ENCODE assay signal across 8 cellular contexts in the genomic region with DNA sequence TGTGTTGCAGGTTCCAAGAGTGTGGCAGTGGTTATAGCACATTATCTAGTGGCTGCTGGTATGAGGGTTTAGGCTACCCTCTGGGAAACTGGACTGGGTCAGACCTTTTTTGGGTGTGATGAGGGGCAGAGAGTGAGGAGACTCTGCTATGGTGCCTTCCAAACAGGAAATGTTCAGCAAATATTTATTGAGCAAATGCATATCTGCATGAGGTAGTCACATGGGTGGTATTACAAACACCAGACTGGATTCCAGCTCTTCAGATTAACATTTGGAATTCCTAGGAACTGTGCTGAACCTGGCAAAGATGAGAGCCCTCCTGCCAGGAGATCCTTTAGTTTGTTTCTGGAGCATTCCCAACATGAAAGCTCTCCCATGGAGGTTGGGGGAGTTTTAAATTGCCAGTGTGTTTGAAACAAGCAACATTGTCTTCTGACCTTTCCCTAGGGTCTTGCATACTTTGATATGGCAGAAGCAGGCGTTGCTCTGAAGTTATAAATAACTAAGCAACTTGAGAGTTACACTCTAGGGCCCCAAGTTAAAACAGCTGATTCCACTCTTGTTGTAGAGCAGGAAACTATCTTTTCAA.
DNase-seq lines count a peak whose midpoint lies in the region; ATAC-seq, FAIRE-seq and TF ChIP-seq lines count a peak whose summit lies in the region.

No MANE protein-coding gene starts in this region.

- no TSS peak for BruUV-seq in MCF 10A (replicated peaks; lab: Mats Ljungman, UMichigan)
- no TSS peak for BruUV-seq in HepG2 (replicated peaks; lab: Mats Ljungman, UMichigan)

- peaks cover 82% of the 10 kb centered on the region for H3K4me1 ChIP-seq in HepG2 (ENCODE audit: insufficient read depth, low read length)
- peaks cover 0 to 51% (median 10%) of the 10 kb centered on the region in 4 donors for H3K4me1 ChIP-seq in tibial nerve

- no peaks in the 10 kb centered on the region for H3K27me3 ChIP-seq in HepG2 (ENCODE audit: control insufficient read depth in 1 of 2, insufficient read depth in 2 of 2, low read length in 2 of 2)
- H3K27me3 ChIP-seq in tibial nerve = no peaks in the 10 kb centered on the region
- H3K27me3 ChIP-seq in WERI-Rb-1 (ENCODE audit: insufficient read depth, low read depth, severe bottlenecking) = no peaks in the 10 kb centered on the region

- no peak overlapping the region for H3K4me3 Mint-ChIP-seq in MCF 10A (ENCODE audit: unreplicated experiment)
- no peak overlapping the region for H3K4me3 Mint-ChIP-seq in activated CD4-positive, alpha-beta memory T cell treated with anti-CD3 and anti-CD28 coated beads for 36 hours

- peaks cover 15% of the 10 kb centered on the region for H3K4me1 Mint-ChIP-seq in MCF 10A (ENCODE audit: insufficient read depth, unreplicated experiment)
- H3K4me1 Mint-ChIP-seq in activated CD4-positive, alpha-beta memory T cell treated with anti-CD3 and anti-CD28 coated beads for 36 hours (ENCODE audit: low read depth) = no peaks in the 10 kb centered on the region

- H3K36me3 ChIP-seq in HepG2 (replicated peaks in 1 of 2; ENCODE audit: control insufficient read depth in 1 of 2, insufficient read depth in 2 of 2, low read length in 2 of 2) (no peaks in the 10 kb centered on the region), tibial nerve (no peaks in the 10 kb centered on the region), WERI-Rb-1 (no peaks in the 10 kb centered on the region)

- CTCF ChIA-PET in MCF 10A (lab: Yijun Ruan, JAX) (no interaction called here), HepG2 (lab: Yijun Ruan, JAX; ENCODE audit: low intra/inter-chr PET ratio, low total read pairs) (no interaction called here)
- CTCF ChIA-PET in activated CD4-positive, alpha-beta memory T cell treated with anti-CD3 and anti-CD28 coated beads for 36 hours (lab: Charles Lee) = no interaction called here

- no peak; a peak in 2 of 4 replicates for TF ChIP-seq EP300 in HepG2 (IDR thresholded peaks at IDR 0.05; ENCODE audit: low read depth in 2 of 2, low read length in 2 of 2)
- TF ChIP-seq EP300 in HepG2 (CRISPR knock-in tag; IDR thresholded peaks at IDR 0.05; ENCODE audit: borderline replicate concordance) = peak; percentile 19; the same call in 1 of the 2 replicates
- no peak for TF ChIP-seq EP300 in tibial nerve (IDR thresholded peaks at IDR 0.05)

- H3K9me3 ChIP-seq in HepG2 (ENCODE audit: low read length) (no peaks in the 10 kb centered on the region), tibial nerve (no peaks in the 10 kb centered on the region), WERI-Rb-1 (ENCODE audit: severe bottlenecking) (no peaks in the 10 kb centered on the region)

- H3K27ac Mint-ChIP-seq in MCF 10A (ENCODE audit: low read depth, unreplicated experiment) = no peak overlapping the region
- no peak overlapping the region for H3K27ac Mint-ChIP-seq in activated CD4-positive, alpha-beta memory T cell treated with anti-CD3 and anti-CD28 coated beads for 36 hours

- H3K27ac ChIP-seq in HepG2 (ENCODE audit: extremely low read length, insufficient read depth, low read length) = peak overlapping the region; percentile 57
- peak overlapping the region in 3 of 4 donors; percentile 21 to 30 (median 29) for H3K27ac ChIP-seq in tibial nerve
- H3K27ac ChIP-seq in WERI-Rb-1 = no peak overlapping the region

- H3K79me2 ChIP-seq in HepG2 (ENCODE audit: insufficient read depth, low read length) = no peaks in the 10 kb centered on the region

- ATAC-seq in HepG2 = peak; percentile 88

- in situ Hi-C loops in HepG2 (cut with HindIII; ENCODE audit: extremely low pct_ligation_motif_present, low pct_unique_long_range_greater_than_20kb) = no loop called here

- DNase-seq in HS-5 (ENCODE audit: low read depth) = peak; percentile 60
- DNase-seq in MCF 10A (ENCODE audit: unreplicated experiment) = peak; percentile 2
- DNase-seq in HepG2 (ENCODE audit: low spot score) = peak; percentile 78
- no peak for DNase-seq in tibial nerve (ENCODE audit: low spot score in 2 of 2)
- DNase-seq in NCI-H446 (lab: John Stamatoyannopoulos, UW) = no peak
- no peak for DNase-seq in activated CD4-positive, alpha-beta memory T cell treated with anti-CD3 and anti-CD28 coated beads for 36 hours
- no peak for DNase-seq in stimulated activated CD4-positive, alpha-beta T cell treated with anti-CD3 and anti-CD28 coated beads, Interleukin-2, amount 100 ng/mL, for 48 hours
- DNase-seq in WERI-Rb-1 = no peak

- no peaks in the 10 kb centered on the region for H3K27me3 Mint-ChIP-seq in MCF 10A (ENCODE audit: insufficient read depth, unreplicated experiment)
- peaks cover 5% of the 10 kb centered on the region for H3K27me3 Mint-ChIP-seq in activated CD4-positive, alpha-beta memory T cell treated with anti-CD3 and anti-CD28 coated beads for 36 hours

- no peak for TF ChIP-seq CTCF in MCF 10A (IDR thresholded peaks at IDR 0.05; ENCODE audit: unreplicated experiment)
- TF ChIP-seq CTCF in HepG2 (CRISPR knock-in tag; IDR thresholded peaks at IDR 0.05) = no peak
- TF ChIP-seq CTCF in tibial nerve (IDR thresholded peaks at IDR 0.05) = no peak
- no peak for TF ChIP-seq CTCF in WERI-Rb-1 (IDR thresholded peaks at IDR 0.05; ENCODE audit: low read depth, low read length)

- intact Hi-C loops in MCF 10A (cut with micrococcal nuclease) = no loop called here
- intact Hi-C loops in HepG2 (cut with micrococcal nuclease; ENCODE audit: unreplicated experiment) = no loop called here
- intact Hi-C loops in activated CD4-positive, alpha-beta memory T cell treated with anti-CD3 and anti-CD28 coated beads for 36 hours (cut with micrococcal nuclease) = no loop called here

- no peak for TF ChIP-seq POLR2A in HepG2 (IDR thresholded peaks at IDR 0.05; ENCODE audit: insufficient read depth in 1 of 2, low read depth in 2 of 2, low read length in 2 of 2)
- no peak for TF ChIP-seq POLR2A in tibial nerve (IDR thresholded peaks at IDR 0.05)

- no peaks in the 10 kb centered on the region for H3K36me3 Mint-ChIP-seq in MCF 10A (ENCODE audit: insufficient read depth, unreplicated experiment)
- no peaks in the 10 kb centered on the region for H3K36me3 Mint-ChIP-seq in activated CD4-positive, alpha-beta memory T cell treated with anti-CD3 and anti-CD28 coated beads for 36 hours

- peak; percentile 40 for FAIRE-seq in HepG2 (lab: Jason Lieb, UNC)

- no peaks in the 10 kb centered on the region for H3K9me3 Mint-ChIP-seq in MCF 10A (ENCODE audit: unreplicated experiment)
- no peaks in the 10 kb centered on the region for H3K9me3 Mint-ChIP-seq in activated CD4-positive, alpha-beta memory T cell treated with anti-CD3 and anti-CD28 coated beads for 36 hours

- TF ChIP-seq RAD21 in HepG2 (CRISPR knock-in tag; IDR thresholded peaks at IDR 0.05) = no peak

- peak overlapping the region; percentile 61 for H3K4me2 ChIP-seq in HepG2 (ENCODE audit: low read depth, low read length)

- 25% methylated on average over 1 of the region's 1 CpG for WGBS in HepG2 (ENCODE audit: low lambda C conversion rate)
- WGBS in tibial nerve, 2 donors = 4 to 10% methylated on average over 1 of the region's 1 CpG

- H3K4me3 ChIP-seq in HepG2 (replicated peaks in 1 of 3; ENCODE audit: insufficient read depth in 1 of 3, low read depth in 2 of 3, low read length in 3 of 3) (peak overlapping the region in 1 of 3 experiments; percentile 4; a peak in 1 of 6 replicates), tibial nerve (no peak overlapping the region), WERI-Rb-1 (ENCODE audit: low read depth, low read length) (no peak overlapping the region)

- H2AFZ ChIP-seq in HepG2 (ENCODE audit: low read length) = peak overlapping the region; percentile 49

- H4K20me1 ChIP-seq in HepG2 (ENCODE audit: insufficient read depth, low read length) = no peaks in the 10 kb centered on the region

- no peak overlapping the region; the same call in 1 of the 2 replicates for H3K9ac ChIP-seq in HepG2 (ENCODE audit: insufficient read depth, low read depth, low read length)

- POLR2A ChIA-PET in MCF 10A (lab: Yijun Ruan, JAX) (no interaction called here), HepG2 (lab: Yijun Ruan, JAX) (no interaction called here)
- POLR2A ChIA-PET in activated CD4-positive, alpha-beta memory T cell treated with anti-CD3 and anti-CD28 coated beads for 36 hours (lab: Charles Lee) = no interaction called here

TF ChIP-seq in HepG2, 621 proteins besides CTCF, POLR2A, EP300 and RAD21 (continues in another document):
- no peak for TF ChIP-seq ZNF556 (CRISPR knock-in tag; IDR thresholded peaks at IDR 0.05; ENCODE audit: borderline replicate concordance)
- TF ChIP-seq TOPORS (CRISPR knock-in tag; IDR thresholded peaks at IDR 0.05) = no peak
- peak; percentile 68 for TF ChIP-seq ELF3 (CRISPR knock-in tag; IDR thresholded peaks at IDR 0.05)
- peak; percentile 81 for TF ChIP-seq TEAD3 (CRISPR knock-in tag; optimal IDR thresholded peaks at IDR 0.05; ENCODE audit: borderline replicate concordance)
- TF ChIP-seq SOX6 (IDR thresholded peaks at IDR 0.05) = no peak
- TF ChIP-seq SOX6 (CRISPR knock-in tag; IDR thresholded peaks at IDR 0.05) = peak; percentile 43; the same call in 1 of the 2 replicates
- TF ChIP-seq, protein P1, sequence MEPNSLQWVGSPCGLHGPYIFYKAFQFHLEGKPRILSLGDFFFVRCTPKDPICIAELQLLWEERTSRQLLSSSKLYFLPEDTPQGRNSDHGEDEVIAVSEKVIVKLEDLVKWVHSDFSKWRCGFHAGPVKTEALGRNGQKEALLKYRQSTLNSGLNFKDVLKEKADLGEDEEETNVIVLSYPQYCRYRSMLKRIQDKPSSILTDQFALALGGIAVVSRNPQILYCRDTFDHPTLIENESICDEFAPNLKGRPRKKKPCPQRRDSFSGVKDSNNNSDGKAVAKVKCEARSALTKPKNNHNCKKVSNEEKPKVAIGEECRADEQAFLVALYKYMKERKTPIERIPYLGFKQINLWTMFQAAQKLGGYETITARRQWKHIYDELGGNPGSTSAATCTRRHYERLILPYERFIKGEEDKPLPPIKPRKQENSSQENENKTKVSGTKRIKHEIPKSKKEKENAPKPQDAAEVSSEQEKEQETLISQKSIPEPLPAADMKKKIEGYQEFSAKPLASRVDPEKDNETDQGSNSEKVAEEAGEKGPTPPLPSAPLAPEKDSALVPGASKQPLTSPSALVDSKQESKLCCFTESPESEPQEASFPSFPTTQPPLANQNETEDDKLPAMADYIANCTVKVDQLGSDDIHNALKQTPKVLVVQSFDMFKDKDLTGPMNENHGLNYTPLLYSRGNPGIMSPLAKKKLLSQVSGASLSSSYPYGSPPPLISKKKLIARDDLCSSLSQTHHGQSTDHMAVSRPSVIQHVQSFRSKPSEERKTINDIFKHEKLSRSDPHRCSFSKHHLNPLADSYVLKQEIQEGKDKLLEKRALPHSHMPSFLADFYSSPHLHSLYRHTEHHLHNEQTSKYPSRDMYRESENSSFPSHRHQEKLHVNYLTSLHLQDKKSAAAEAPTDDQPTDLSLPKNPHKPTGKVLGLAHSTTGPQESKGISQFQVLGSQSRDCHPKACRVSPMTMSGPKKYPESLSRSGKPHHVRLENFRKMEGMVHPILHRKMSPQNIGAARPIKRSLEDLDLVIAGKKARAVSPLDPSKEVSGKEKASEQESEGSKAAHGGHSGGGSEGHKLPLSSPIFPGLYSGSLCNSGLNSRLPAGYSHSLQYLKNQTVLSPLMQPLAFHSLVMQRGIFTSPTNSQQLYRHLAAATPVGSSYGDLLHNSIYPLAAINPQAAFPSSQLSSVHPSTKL (CRISPR knock-in tag; IDR thresholded peaks at IDR 0.05) = peak; percentile 80
- TF ChIP-seq POGZ (CRISPR knock-in tag; IDR thresholded peaks at IDR 0.05) = peak; percentile 46; the same call in 1 of the 2 replicates
- TF ChIP-seq NFKBIZ (CRISPR knock-in tag; IDR thresholded peaks at IDR 0.05) = peak; percentile 28; the same call in 1 of the 2 replicates

Comparison
In these comparisons a context has a peak if more than half of its experiments do, and no peak if none do; other contexts are left out.
1. DNase-seq: peak in HS-5 (single experiment), MCF 10A (single experiment) and HepG2 (single experiment); none in tibial nerve (0 of 2), NCI-H446 (0 of 2), activated CD4-positive, alpha-beta memory T cell treated with anti-CD3 and anti-CD28 coated beads for 36 hours (single experiment), stimulated activated CD4-positive, alpha-beta T cell treated with anti-CD3 and anti-CD28 coated beads, Interleukin-2, amount 100 ng/mL, for 48 hours (0 of 2) and WERI-Rb-1 (single experiment).